In genomic region chr5:149600932-149601331, GRCh38 we compare ENCODE assay signal across 19 cellular contexts. TPM values are rescaled to one million over a fixed set of nuclear protein-coding genes. Genes with fewer than 3 reads are reported as not detected.
A peak's percentile ranks its signal among the peaks of the same experiment; 100 is the strongest.
DNase-seq lines count a peak whose midpoint lies in the region; ATAC-seq and TF ChIP-seq lines count a peak whose summit lies in the region.
"Had no signal": no experiment of that assay in that cellular context is flagged by ENCODE, and none has a peak within 500 bp of the region (broad histone marks: within the 10 kb centered on the region; RNA-seq: fewer than 3 reads in every experiment).

No MANE protein-coding gene starts in this region.

- H3K9me3 ChIP-seq in DOHH2 (ENCODE audit: control insufficient read depth, insufficient read depth, low read length) (no peaks in the 10 kb centered on the region), OCI-LY7 (ENCODE audit: low read length) (no peaks in the 10 kb centered on the region), prostate gland (no peaks in the 10 kb centered on the region), breast epithelium (no peaks in the 10 kb centered on the region)
- H3K9me3 ChIP-seq: A549 had no signal

- CTCF ChIA-PET in OCI-LY7 (lab: Charles Lee; ENCODE audit: unreplicated experiment): interaction anchor here (1.0 kb wide), 2 partner anchors 9 to 18 kb away, joined by 3 to 5 read pairs; no protein-coding TSS in a partner anchor

- POLR2A ChIA-PET in OCI-LY7 (lab: Charles Lee): interaction anchor here (0.6 to 2.4 kb wide), 4 partner anchors 9 to 126 kb away, joined by 3 to 9 read pairs (median 4); no protein-coding TSS in a partner anchor

- in situ Hi-C loops in GM13976 (cut with MboI; ENCODE audit: low sequenced_read_pairs, unreplicated experiment): no loop called here

- peaks cover 42% of the 10 kb centered on the region for H3F3A ChIP-seq in DOHH2 (ENCODE audit: control insufficient read depth, insufficient read depth)

- H3K27me3 ChIP-seq in DOHH2 (ENCODE audit: control insufficient read depth, low read length) (no peaks in the 10 kb centered on the region), prostate gland (replicated peaks; ENCODE audit: insufficient read depth) (no peaks in the 10 kb centered on the region), breast epithelium (no peaks in the 10 kb centered on the region)

- TF ChIP-seq POLR2A in prostate gland (IDR thresholded peaks at IDR 0.05) (no peak), breast epithelium (IDR thresholded peaks at IDR 0.05) (no peak)

- 43% methylated on average over 3 of the region's 3 CpGs for WGBS in prostate gland

- H3K79me2 ChIP-seq in DOHH2 (ENCODE audit: control insufficient read depth, low read length): peaks cover 4% of the 10 kb centered on the region
- H3K79me2 ChIP-seq in OCI-LY7 (ENCODE audit: insufficient read depth, low read depth, low read length): no peaks in the 10 kb centered on the region

- ATAC-seq in HG02840 (IDR thresholded peaks at IDR 0.05; ENCODE audit: low FRiP score, unreplicated experiment): no peak
- ATAC-seq: A549, HCT116 had no signal

- H3K9me2 ChIP-seq in DOHH2 (replicated peaks; ENCODE audit: control insufficient read depth, low read length) (no peaks in the 10 kb centered on the region), OCI-LY7 (ENCODE audit: insufficient read depth, low read length) (no peaks in the 10 kb centered on the region)

- TF ChIP-seq CTCF in DOHH2 (IDR thresholded peaks at IDR 0.05; ENCODE audit: low read depth, low read length, poor library complexity, severe bottlenecking): no peak
- TF ChIP-seq CTCF in OCI-LY7 (conservative IDR thresholded peaks at IDR 0.05; ENCODE audit: low read length): no peak
- TF ChIP-seq CTCF in prostate gland (IDR thresholded peaks at IDR 0.05): no peak
- no peak for TF ChIP-seq CTCF in GM13976 (IDR thresholded peaks at IDR 0.05; ENCODE audit: borderline replicate concordance, control extremely low read depth, extremely low read depth, insufficient read depth, missing control alignments)
- TF ChIP-seq CTCF in breast epithelium (IDR thresholded peaks at IDR 0.05): no peak

- H3K4me1 ChIP-seq in DOHH2 (ENCODE audit: control insufficient read depth, low read length): peaks cover 98% of the 10 kb centered on the region
- peaks cover 34% of the 10 kb centered on the region for H3K4me1 ChIP-seq in OCI-LY7 (ENCODE audit: insufficient read depth, low read length, poor library complexity, severe bottlenecking)
- H3K4me1 ChIP-seq in prostate gland (replicated peaks): no peaks in the 10 kb centered on the region
- H3K4me1 ChIP-seq in breast epithelium: no peaks in the 10 kb centered on the region

- peak overlapping the region; percentile 32; the same call in 1 of the 2 replicates for H2AFZ ChIP-seq in OCI-LY7 (ENCODE audit: low read length)

- peaks cover 38% of the 10 kb centered on the region for H3K36me3 ChIP-seq in DOHH2 (ENCODE audit: control insufficient read depth, low read length)
- no peaks in the 10 kb centered on the region for H3K36me3 ChIP-seq in OCI-LY7 (ENCODE audit: insufficient read depth, low read length)
- H3K36me3 ChIP-seq in prostate gland: no peaks in the 10 kb centered on the region
- H3K36me3 ChIP-seq in breast epithelium: no peaks in the 10 kb centered on the region

- H3K4me3 ChIP-seq in DOHH2 (ENCODE audit: low read length): peak overlapping the region; percentile 36
- no peak overlapping the region for H3K4me3 ChIP-seq in OCI-LY7 (ENCODE audit: low read depth, low read length, poor library complexity, severe bottlenecking)
- no peak overlapping the region for H3K4me3 ChIP-seq in prostate gland
- H3K4me3 ChIP-seq in breast epithelium: no peak overlapping the region
- H3K4me3 ChIP-seq: A549 had no signal

- intact Hi-C loops in OCI-LY7 (cut with micrococcal nuclease; ENCODE audit: unreplicated experiment) (no loop called here), prostate gland (cut with DNase I) (no loop called here), breast epithelium (cut with DNase I; ENCODE audit: low total_unique reads) (no loop called here)

- H3K4me2 ChIP-seq in DOHH2 (ENCODE audit: low read length) (peak overlapping the region; percentile 53), OCI-LY7 (ENCODE audit: low read length) (no peak overlapping the region)
- H3K4me2 ChIP-seq: A549, KMS-11 had no signal

- no TSS peak for BruUV-seq in OCI-LY7 (replicated peaks; lab: Mats Ljungman, UMichigan)

- H4K20me1 ChIP-seq in DOHH2 (ENCODE audit: control insufficient read depth, insufficient read depth, low read depth, low read length) (no peaks in the 10 kb centered on the region), OCI-LY7 (ENCODE audit: insufficient read depth, low read length) (no peaks in the 10 kb centered on the region)

- H3K27ac ChIP-seq in DOHH2 (ENCODE audit: low read depth, low read length): peak overlapping the region; percentile 86
- H3K27ac ChIP-seq in OCI-LY7 (ENCODE audit: low read depth, low read length, poor library complexity, severe bottlenecking): no peak overlapping the region
- H3K27ac ChIP-seq in prostate gland: peak overlapping the region in 1 of 2 donors; percentile 63
- H3K27ac ChIP-seq in breast epithelium: no peak overlapping the region
- H3K27ac ChIP-seq: KMS-11 had no signal

- DNase-seq in OCI-LY7 (ENCODE audit: low spot score) (no peak), prostate gland (ENCODE audit: low spot score) (peak; percentile 43), GM13976 (ENCODE audit: low spot score) (no peak), NCI-H1694 (lab: John Stamatoyannopoulos, UW) (no peak), breast epithelium (ENCODE audit: low spot score in 2 of 2) (no peak)
- DNase-seq: AML-193; Calu3; CD4-positive, alpha-beta memory T cell; DMS79 treated with DMSO at 0.1 percent for 48 hours; EL; GDM1; GOT3; H7; HFFc6 had no signal

RNA-seq across cellular contexts. Expression of gene ARHGEF37, which starts 19.6 kb away (rescaled TPM):
- total RNA-seq in OCI-LY7 (2014; rRNA removed; shearing (Covaris generic)): not detected in 2 replicates
- total RNA-seq in OCI-LY7 (2022): 1.4 and 1.7 TPM in 2 replicates
- total RNA-seq in prostate gland: 10 to 100 TPM; 50.4 to 61.1 TPM
- 10 to 100 TPM in 2 of 3 donors, 1 to 10 TPM in 1; 5.3 to 54.4 (median 29.2) TPM for total RNA-seq in breast epithelium

RNA-seq across cellular contexts. Expression of gene CSNK1A1, which starts 49.7 kb away (rescaled TPM):
- total RNA-seq in OCI-LY7 (2014; rRNA removed; shearing (Covaris generic)): 161 and 176 TPM in 2 replicates
- total RNA-seq in OCI-LY7 (2022) (187 and 189 TPM in 2 replicates), prostate gland (100 to 1,000 TPM; 219 to 269 TPM), breast epithelium (100 to 1,000 TPM; 151 to 350 (median 287) TPM)
